ENCODE assay signal across 17 cellular contexts in the genomic region with DNA sequence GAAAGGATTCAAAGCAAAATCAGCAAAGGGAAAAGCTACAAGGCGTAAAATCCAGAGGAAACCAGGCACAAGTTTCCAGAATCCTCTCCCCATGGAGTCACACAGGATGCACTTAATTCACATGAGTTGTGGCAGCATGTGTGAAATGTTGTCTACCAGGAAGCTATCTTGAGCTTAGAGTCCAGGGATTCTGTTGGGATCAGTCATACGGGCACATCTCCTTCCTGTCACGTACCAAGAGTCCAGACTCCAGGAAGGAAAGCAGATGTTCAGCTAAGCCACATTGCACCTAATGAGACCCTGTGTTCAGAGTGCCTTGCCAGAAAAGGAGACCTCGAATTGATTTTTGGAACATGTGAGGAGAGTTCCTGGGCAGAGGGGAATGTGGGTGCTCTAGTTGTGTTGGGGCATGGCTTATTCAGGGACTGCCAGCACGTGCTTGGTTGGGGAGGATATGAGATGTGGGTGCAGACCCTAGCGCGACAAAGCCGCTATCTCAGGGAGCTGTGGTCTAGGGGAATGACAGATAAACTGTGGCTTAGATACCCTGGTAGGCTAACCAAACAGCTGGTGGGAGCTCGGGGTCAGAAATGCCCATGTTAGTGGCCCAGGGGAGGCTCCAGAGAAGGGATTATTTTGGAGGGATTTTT.
A peak's percentile ranks its signal among the peaks of the same experiment; 100 is the strongest.
DNase-seq lines count a peak whose midpoint lies in the region; ATAC-seq, FAIRE-seq and TF ChIP-seq lines count a peak whose summit lies in the region.
"Had no signal": no experiment of that assay in that cellular context is flagged by ENCODE, and none has a peak within 500 bp of the region (broad histone marks: within the 10 kb centered on the region; RNA-seq: fewer than 3 reads in every experiment).

No MANE protein-coding gene starts in this region.

- no peaks in the 10 kb centered on the region for H3K4me1 Mint-ChIP-seq in nephron progenitor cell
- H3K4me1 Mint-ChIP-seq: activated naive CD8-positive, alpha-beta T cell treated with anti-CD3 and anti-CD28 coated beads, Interleukin-2, amount 50 U/mL, for 24 hours; naive B cell had no signal

- peaks cover 59% of the 10 kb centered on the region for H3K36me3 Mint-ChIP-seq in nephron progenitor cell (ENCODE audit: low read depth)

- H3K27me3 Mint-ChIP-seq in nephron progenitor cell (ENCODE audit: low read depth, poor library complexity): peaks cover 3% of the 10 kb centered on the region
- H3K27me3 Mint-ChIP-seq: activated naive CD8-positive, alpha-beta T cell treated with anti-CD3 and anti-CD28 coated beads, Interleukin-2, amount 50 U/mL, for 24 hours had no signal

- TF ChIP-seq CTCF in AG10803 (conservative IDR thresholded peaks at IDR 0.05; ENCODE audit: low read length) (no peak), nephron progenitor cell (IDR thresholded peaks at IDR 0.05) (no peak)

- H3K9me3 Mint-ChIP-seq in nephron progenitor cell: peaks cover 19% of the 10 kb centered on the region

- 85% methylated on average over 9 of the region's 9 CpGs for WGBS in right cardiac atrium

- H3K9me3 ChIP-seq in right cardiac atrium (ENCODE audit: control insufficient read depth, low read length): no peaks in the 10 kb centered on the region

- H3K4me1 ChIP-seq in right cardiac atrium (ENCODE audit: control insufficient read depth, insufficient read depth, low read length): no peaks in the 10 kb centered on the region
- H3K4me1 ChIP-seq: left lung had no signal

- DNase-seq in AG10803 (ENCODE audit: low read depth): peak; percentile 94
- DNase-seq in LHCN-M2 (ENCODE audit: low read depth): peak; percentile 85
- no peak for DNase-seq in epithelial cell of prostate (ENCODE audit: low read depth, low spot score)
- DNase-seq in nephron progenitor cell: no peak
- no peak for DNase-seq in HTR-8/SVneo (ENCODE audit: insufficient read length, low spot score)
- DNase-seq in right cardiac atrium: no peak
- DNase-seq in CD1c-positive myeloid dendritic cell (ENCODE audit: extremely low spot score): no peak
- DNase-seq: activated CD4-positive, CD25-positive, alpha-beta regulatory T cell treated with anti-CD3 and anti-CD28 coated beads, Interleukin-2, amount 50 U/mL, for 72 hours; activated naive CD8-positive, alpha-beta T cell treated with anti-CD3 and anti-CD28 coated beads, Interleukin-2, amount 50 U/mL, for 24 hours; GF-D8; hypothalamus; left lung; naive B cell; NCI-H1694 treated with DMSO at 0.1 percent for 48 hours; OCI-M1; stimulated activated CD4-positive, alpha-beta T cell treated with anti-CD3 and anti-CD28 coated beads, Interleukin-2, amount 100 ng/mL, for 48 hours had no signal

- no peak overlapping the region for H3K4me3 Mint-ChIP-seq in nephron progenitor cell
- H3K4me3 Mint-ChIP-seq: activated naive CD8-positive, alpha-beta T cell treated with anti-CD3 and anti-CD28 coated beads, Interleukin-2, amount 50 U/mL, for 24 hours; naive B cell had no signal

- H3K4me3 ChIP-seq in AG10803 (ENCODE audit: low read length) (no peak overlapping the region), right cardiac atrium (ENCODE audit: low read length) (no peak overlapping the region)
- H3K4me3 ChIP-seq: left lung had no signal

- no peak for FAIRE-seq in HTR-8/SVneo (lab: Jason Lieb, UNC)

- ATAC-seq in right cardiac atrium (no peak), GM19395 (IDR thresholded peaks at IDR 0.05; ENCODE audit: unreplicated experiment) (no peak)
- ATAC-seq: activated naive CD8-positive, alpha-beta T cell treated with anti-CD3 and anti-CD28 coated beads, Interleukin-2, amount 50 U/mL, for 24 hours; left lung had no signal

- H3K27ac ChIP-seq in epithelial cell of prostate (peak overlapping the region; percentile 40), right cardiac atrium (ENCODE audit: low read length) (no peak overlapping the region)
- H3K27ac ChIP-seq: left lung had no signal

- intact Hi-C loops in right cardiac atrium (cut with DNase I): no loop called here

- H3K27me3 ChIP-seq in right cardiac atrium (ENCODE audit: control insufficient read depth, insufficient read depth): no peaks in the 10 kb centered on the region
- H3K27me3 ChIP-seq: left lung had no signal

- H3K27ac Mint-ChIP-seq in nephron progenitor cell: peak overlapping the region; percentile 88
- H3K27ac Mint-ChIP-seq: activated naive CD8-positive, alpha-beta T cell treated with anti-CD3 and anti-CD28 coated beads, Interleukin-2, amount 50 U/mL, for 24 hours had no signal

Comparison
In these comparisons a context has a peak if more than half of its experiments do, and no peak if none do; other contexts are left out.
1. DNase-seq: peak in AG10803 (single experiment) and LHCN-M2 (single experiment); none in epithelial cell of prostate (single experiment), nephron progenitor cell (single experiment), HTR-8/SVneo (single experiment), right cardiac atrium (0 of 3) and CD1c-positive myeloid dendritic cell (single experiment).